In the genomic region with DNA sequence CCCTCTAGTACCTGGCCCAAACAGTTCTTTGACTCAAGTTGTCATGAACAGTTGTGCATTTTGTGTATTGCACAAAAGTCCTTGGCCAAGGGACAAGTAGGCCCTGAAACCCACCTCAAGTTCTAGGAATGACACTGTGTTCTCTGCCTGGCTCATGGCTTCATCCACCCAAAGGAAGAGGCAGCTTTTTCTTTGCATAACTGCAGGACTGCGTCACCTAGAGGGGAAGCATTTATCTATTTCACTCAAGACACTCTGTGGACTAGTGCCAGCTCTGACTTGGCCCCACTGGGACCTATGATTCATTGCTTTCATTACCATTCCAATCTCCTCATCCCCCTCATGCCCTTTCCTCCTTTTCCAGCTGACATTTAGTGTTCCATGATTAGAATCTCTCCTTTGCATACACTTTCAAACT, we compare ENCODE assay signal across 10 cellular contexts.
DNase-seq lines count a peak whose midpoint lies in the region; ATAC-seq and TF ChIP-seq lines count a peak whose summit lies in the region.
"Had no signal": no experiment of that assay in that cellular context is flagged by ENCODE, and none has a peak within 500 bp of the region (broad histone marks: within the 10 kb centered on the region; RNA-seq: fewer than 3 reads in every experiment).

No MANE protein-coding gene starts in this region.

- peak; percentile 87 for DNase-seq in H4 (ENCODE audit: low spot score)
- peak; percentile 77 for DNase-seq in RWPE1 (ENCODE audit: low spot score)
- peak; percentile 98 for DNase-seq in fibroblast of peridontal ligament (ENCODE audit: extremely low read depth)
- DNase-seq in skeletal muscle cell (ENCODE audit: low read depth) = peak; percentile 96
- no peak for DNase-seq in H7
- no peak for DNase-seq in activated CD4-positive, alpha-beta T cell treated with anti-CD3 and anti-CD28 coated beads, Interleukin-2, amount 10 ng/mL, durations not matched to agents 24 days and 14 days
- no peak for DNase-seq in nucleus accumbens (lab: John Stamatoyannopoulos, UW)
- DNase-seq: spleen had no signal

- POLR2A ChIA-PET in RWPE1 (lab: Yijun Ruan, JAX; ENCODE audit: low non-redundant PET) = no interaction called here

- no peaks in the 10 kb centered on the region for H3K36me3 Mint-ChIP-seq in activated CD4-positive, alpha-beta T cell treated with anti-CD3 and anti-CD28 coated beads, Interleukin-2, amount 10 ng/mL, durations not matched to agents 24 days and 14 days (ENCODE audit: low read depth)

- TF ChIP-seq CTCF in RWPE1 (conservative IDR thresholded peaks at IDR 0.05; ENCODE audit: low read depth) = no peak

- no peak overlapping the region for H3K27ac ChIP-seq in RWPE1

- no peak overlapping the region for H3K4me3 Mint-ChIP-seq in activated CD4-positive, alpha-beta T cell treated with anti-CD3 and anti-CD28 coated beads, Interleukin-2, amount 10 ng/mL, durations not matched to agents 24 days and 14 days

- CTCF ChIA-PET in RWPE1 (lab: Yijun Ruan, JAX) = interaction anchor here (0.7 kb wide), 2 partner anchors 12 to 138 kb away, joined by 3 read pairs; no protein-coding TSS in a partner anchor

- intact Hi-C loops in activated CD4-positive, alpha-beta T cell treated with anti-CD3 and anti-CD28 coated beads, Interleukin-2, amount 10 ng/mL, durations not matched to agents 24 days and 14 days (cut with micrococcal nuclease) = no loop called here

- peaks cover 1% of the 10 kb centered on the region for H3K27me3 Mint-ChIP-seq in activated CD4-positive, alpha-beta T cell treated with anti-CD3 and anti-CD28 coated beads, Interleukin-2, amount 10 ng/mL, durations not matched to agents 24 days and 14 days

- no peak for ATAC-seq in GM21360 (IDR thresholded peaks at IDR 0.05; ENCODE audit: unreplicated experiment)
- ATAC-seq: left lobe of liver had no signal

- no peaks in the 10 kb centered on the region for H3K9me3 Mint-ChIP-seq in activated CD4-positive, alpha-beta T cell treated with anti-CD3 and anti-CD28 coated beads, Interleukin-2, amount 10 ng/mL, durations not matched to agents 24 days and 14 days

- no peak overlapping the region for H3K27ac Mint-ChIP-seq in activated CD4-positive, alpha-beta T cell treated with anti-CD3 and anti-CD28 coated beads, Interleukin-2, amount 10 ng/mL, durations not matched to agents 24 days and 14 days

- H3K36me3 ChIP-seq in H7 (replicated peaks; ENCODE audit: control insufficient read depth, insufficient read depth, low read length) = no peaks in the 10 kb centered on the region
- H3K36me3 ChIP-seq: spleen had no signal

- no peaks in the 10 kb centered on the region for H3K27me3 ChIP-seq in H7 (ENCODE audit: control insufficient read depth, insufficient read depth, low read length)
- H3K27me3 ChIP-seq: spleen had no signal

- H3K4me1 Mint-ChIP-seq in activated CD4-positive, alpha-beta T cell treated with anti-CD3 and anti-CD28 coated beads, Interleukin-2, amount 10 ng/mL, durations not matched to agents 24 days and 14 days = no peaks in the 10 kb centered on the region

- H3K4me3 ChIP-seq in skeletal muscle cell (ENCODE audit: low read depth, low read length) (no peak overlapping the region), H7 (ENCODE audit: insufficient read depth, low read depth, low read length) (no peak overlapping the region)
- H3K4me3 ChIP-seq: spleen had no signal

Comparison
In these comparisons a context has a peak if more than half of its experiments do, and no peak if none do; other contexts are left out.
1. DNase-seq: peak in H4 (single experiment), RWPE1 (single experiment), fibroblast of peridontal ligament (single experiment) and skeletal muscle cell (single experiment); none in H7 (single experiment), activated CD4-positive, alpha-beta T cell treated with anti-CD3 and anti-CD28 coated beads, Interleukin-2, amount 10 ng/mL, durations not matched to agents 24 days and 14 days (single experiment) and nucleus accumbens (0 of 56).